In genomic region chr2:71453404-71454220, GRCh38 we compare ENCODE assay signal across 7 cellular contexts. TPM values are rescaled to one million over a fixed set of nuclear protein-coding genes. Genes with fewer than 3 reads are reported as not detected.
DNase-seq lines count a peak whose midpoint lies in the region; ATAC-seq and TF ChIP-seq lines count a peak whose summit lies in the region.

TSS of gene DYSF (plus strand) at chr2:71453561.

- no peak within 1 kb of the TSS for H3K27ac Mint-ChIP-seq in GM23338

- ATAC-seq in GM23338 (peak; percentile 71), GM18517 (IDR thresholded peaks at IDR 0.05; ENCODE audit: unreplicated experiment) (no peak)

- H3K27me3 ChIP-seq in GM23338 (ENCODE audit: insufficient read depth) (peaks cover 34% of the 10 kb centered on the region), Peyer's patch (no peaks in the 10 kb centered on the region), mucosa of rectum (ENCODE audit: control insufficient read depth in 2 of 2, insufficient read depth in 2 of 2, low read length in 2 of 2) (peaks cover 12 to 23% of the 10 kb centered on the region in 2 donors)

- peak within 1 kb of the TSS in 1 of 2 donors; percentile 22 for H3K9ac ChIP-seq in mucosa of rectum (ENCODE audit: low read depth in 1 of 2, low read length in 2 of 2)

- peak within 1 kb of the TSS; percentile 76 for H3K4me2 ChIP-seq in GM23338

- H3K36me3 Mint-ChIP-seq in GM23338 (ENCODE audit: low read depth), result peaks cover 4% of the 10 kb centered on the region; the same call in 1 of the 3 replicates

- WGBS in urinary bladder, result 1% methylated on average over 66 of the region's 66 CpGs

- H3K79me2 ChIP-seq in GM23338 (replicated peaks; ENCODE audit: insufficient read depth), result 0 out of 2 replicates have a peak, but pooled peaks cover 9% of the 10 kb centered on the region

- TF ChIP-seq CTCF in GM23338 (conservative IDR thresholded peaks at IDR 0.05; ENCODE audit: low read depth in 2 of 2), result no peak
- no peak for TF ChIP-seq CTCF in Peyer's patch (IDR thresholded peaks at IDR 0.05)
- no peak for TF ChIP-seq CTCF in epithelial cell of esophagus (IDR thresholded peaks at IDR 0.05; ENCODE audit: insufficient read depth, low read depth, low read length, missing control alignments)

- H3F3A ChIP-seq in GM23338 (replicated peaks; ENCODE audit: low read depth), result peaks cover 15% of the 10 kb centered on the region; the same call in 1 of the 2 replicates

- no peaks in the 10 kb centered on the region for H3K9me2 ChIP-seq in GM23338 (ENCODE audit: insufficient read depth)

- H2AFZ ChIP-seq in GM23338, result peak within 1 kb of the TSS; percentile 43

- H3K36me3 ChIP-seq in GM23338 (ENCODE audit: insufficient read depth) (no peaks in the 10 kb centered on the region), Peyer's patch (no peaks in the 10 kb centered on the region), mucosa of rectum (ENCODE audit: control insufficient read depth in 2 of 2, insufficient read depth in 2 of 2, low read length in 2 of 2) (no peaks in the 10 kb centered on the region), urinary bladder (ENCODE audit: insufficient read depth) (no peaks in the 10 kb centered on the region)

- TF ChIP-seq POLR2A in Peyer's patch (IDR thresholded peaks at IDR 0.05), result no peak

- H3K4me1 Mint-ChIP-seq in GM23338, result peaks cover 66% of the 10 kb centered on the region

- H3K9me3 ChIP-seq in Peyer's patch, result no peaks in the 10 kb centered on the region
- H3K9me3 ChIP-seq in mucosa of rectum (ENCODE audit: control insufficient read depth in 2 of 2, low read length in 2 of 2), result no peaks in the 10 kb centered on the region

- peak within 1 kb of the TSS; percentile 69 for H3K4me3 Mint-ChIP-seq in GM23338

- H3K27ac ChIP-seq in GM23338 (ENCODE audit: low read depth), result no peak within 1 kb of the TSS
- H3K27ac ChIP-seq in Peyer's patch, result peak within 1 kb of the TSS in 2 of 4 donors; percentile 17 to 54
- H3K27ac ChIP-seq in mucosa of rectum (ENCODE audit: low read depth in 2 of 2, low read length in 2 of 2), result peak within 1 kb of the TSS in 1 of 2 donors; percentile 18
- no peak within 1 kb of the TSS for H3K27ac ChIP-seq in urinary bladder (ENCODE audit: low read depth)

- H3K4me3 ChIP-seq in GM23338 (peak within 1 kb of the TSS; percentile 86), Peyer's patch (peak within 1 kb of the TSS; percentile 29 to 54 (median 46)), epithelial cell of esophagus (ENCODE audit: low read length) (peak within 1 kb of the TSS; percentile 40), mucosa of rectum (ENCODE audit: low read length in 2 of 2) (peak within 1 kb of the TSS; percentile 42 to 53), urinary bladder (ENCODE audit: low read depth, low read length) (peak within 1 kb of the TSS; percentile 38)

- no peaks in the 10 kb centered on the region; the same call in 1 of the 2 replicates for H4K20me1 ChIP-seq in GM23338 (replicated peaks; ENCODE audit: insufficient read depth)

- DNase-seq in GM23338 (ENCODE audit: low spot score) (peak; percentile 85), Peyer's patch (no peak), epithelial cell of esophagus (ENCODE audit: low read depth) (peak; percentile 50), cerebellar cortex (ENCODE audit: low spot score) (no peak)

- H3K9me3 Mint-ChIP-seq in GM23338, result no peaks in the 10 kb centered on the region

- peaks cover 48% of the 10 kb centered on the region for H3K4me1 ChIP-seq in GM23338 (ENCODE audit: insufficient read depth)
- peaks cover 0 to 40% (median 0%) of the 10 kb centered on the region in 4 donors for H3K4me1 ChIP-seq in Peyer's patch
- peaks cover 6 to 10% of the 10 kb centered on the region in 2 donors for H3K4me1 ChIP-seq in mucosa of rectum (ENCODE audit: control insufficient read depth in 2 of 2, insufficient read depth in 2 of 2, low read length in 2 of 2)
- H3K4me1 ChIP-seq in urinary bladder (ENCODE audit: insufficient read depth), result peaks cover 3% of the 10 kb centered on the region

- peaks cover 37% of the 10 kb centered on the region for H3K27me3 Mint-ChIP-seq in GM23338 (ENCODE audit: insufficient read depth, low read depth, poor library complexity)

TF ChIP-seq in GM23338, 12 proteins besides CTCF, POLR2A, EP300 and RAD21:
- 0 out of 2 replicates have a peak, but pooled peaks have one; percentile 19 for TF ChIP-seq POLR2AphosphoS5 (IDR thresholded peaks at IDR 0.05; ENCODE audit: low read depth)
- TF ChIP-seq STAT1 (IDR thresholded peaks at IDR 0.05; ENCODE audit: unreplicated experiment), result no peak
- TF ChIP-seq ZNF114 (CRISPR knock-in tag; IDR thresholded peaks at IDR 0.05), result no peak

RNA-seq across cellular contexts. Expression of gene DYSF, which starts in this region (rescaled TPM):
- 18.0 and 21.3 TPM in 2 replicates for total RNA-seq in GM23338 (2014; rRNA removed; shearing (Covaris generic))
- polyA plus RNA-seq in GM23338 (2016; fragmentation: Nextera tagmentation; extraction: Ambion mirVana) (6.4 and 7.3 TPM in 2 replicates), urinary bladder (22.9 TPM)
- total RNA-seq in Peyer's patch (10 to 100 TPM in 1 of 4 donors, 1 to 10 TPM in 3; 2.8 to 14.9 (median 4.0) TPM), urinary bladder (19.0 TPM)

Comparison
In these comparisons a context has a peak if more than half of its experiments do, and no peak if none do; other contexts are left out.
1. DNase-seq: peak in GM23338 (single experiment) and epithelial cell of esophagus (single experiment); none in Peyer's patch (0 of 3) and cerebellar cortex (single experiment).
2. Peak in every context shown above with its lines, with median percentiles within 50 percentile points of each other: H3K4me3 ChIP-seq.